8 cellular contexts compared by ENCODE assay signal in the genomic region with DNA sequence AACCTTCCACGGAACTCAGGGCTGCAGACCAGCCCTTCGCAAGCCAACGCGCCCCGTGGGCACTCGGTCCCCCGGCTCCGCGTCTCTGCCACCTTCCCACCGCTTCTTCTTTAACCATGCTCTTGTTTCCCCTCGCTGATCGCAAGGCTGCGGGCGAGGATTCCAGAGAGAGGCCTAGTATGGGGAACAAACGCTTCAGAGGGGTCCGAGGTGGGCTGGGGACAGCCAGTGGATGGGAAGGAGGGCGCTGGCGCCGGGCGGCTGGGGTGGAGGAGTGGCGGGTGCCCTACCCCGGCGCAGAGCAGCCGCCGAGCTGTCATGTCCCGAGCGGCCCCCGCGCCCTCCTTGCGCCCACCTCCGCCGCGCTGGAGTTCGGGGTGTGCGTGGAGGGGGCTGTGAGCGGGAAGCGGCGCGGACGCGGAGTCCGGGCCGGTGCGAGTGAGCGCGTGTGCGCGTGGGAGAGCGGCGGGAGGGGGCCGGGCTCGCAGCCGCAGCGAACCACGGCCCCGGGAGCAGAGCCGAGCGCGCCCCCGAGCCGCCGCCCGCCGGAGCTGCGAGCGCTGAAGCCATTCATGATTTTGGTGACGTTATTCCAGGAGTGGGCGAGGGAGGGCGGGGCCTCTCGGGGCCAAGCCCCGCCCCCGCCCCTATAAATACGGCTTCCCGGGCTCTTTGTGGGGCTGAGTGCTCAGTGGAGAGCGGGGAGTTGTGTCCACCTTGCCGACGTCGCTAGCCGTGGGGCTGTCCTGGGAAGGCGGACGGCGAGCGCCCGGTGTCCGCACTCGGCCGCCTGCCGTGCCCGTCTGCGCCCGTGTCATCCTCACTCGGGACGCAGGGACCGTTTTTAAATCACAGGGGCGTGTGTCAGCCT. TPM values are rescaled to one million over a fixed set of nuclear protein-coding genes. Genes with fewer than 3 reads are reported as not detected.
A peak's percentile ranks its signal among the peaks of the same experiment; 100 is the strongest.
DNase-seq lines count a peak whose midpoint lies in the region; ATAC-seq and TF ChIP-seq lines count a peak whose summit lies in the region.

A gene (plus strand): TSS at position 680 of the 871 bp plus-strand sequence. CDS start 205 bp downstream, outside the sequence.

- H3K27ac ChIP-seq in adipose tissue (ENCODE audit: low read depth, low read length), result peak within 1 kb of the TSS; percentile 41
- peak within 1 kb of the TSS; percentile 87 for H3K27ac ChIP-seq in upper lobe of right lung

- peak within 1 kb of the TSS; percentile 89 for H3K27ac Mint-ChIP-seq in progenitor cell of endocrine pancreas

- no peaks in the 10 kb centered on the region for H3K9me3 Mint-ChIP-seq in progenitor cell of endocrine pancreas (ENCODE audit: low read depth)

- intact Hi-C loops in left cardiac atrium (cut with DNase I) (loop anchor here in 1 of 2 donors (10.0 kb wide), 2 partner anchors 114 to 214 kb away; a partner anchor contains a TSS), upper lobe of right lung (cut with DNase I) (loop anchor here (10.0 kb wide), 1 partner anchor 134 kb away; no protein-coding TSS in a partner anchor)

- ATAC-seq in GM21576 (IDR thresholded peaks at IDR 0.05; ENCODE audit: unreplicated experiment), result peak; percentile 48
- peak; percentile 82 to 84 for ATAC-seq in left cardiac atrium
- ATAC-seq in upper lobe of right lung, result peak; percentile 85

- no peaks in the 10 kb centered on the region for H3K27me3 ChIP-seq in upper lobe of right lung

- H3K4me3 ChIP-seq in upper lobe of right lung, result peak within 1 kb of the TSS; percentile 73

- TF ChIP-seq CTCF in progenitor cell of endocrine pancreas (IDR thresholded peaks at IDR 0.05; ENCODE audit: unreplicated experiment) (no peak), upper lobe of right lung (IDR thresholded peaks at IDR 0.05) (no peak)

- peaks cover 27% of the 10 kb centered on the region for H3K4me1 ChIP-seq in upper lobe of right lung

- peaks cover 37% of the 10 kb centered on the region for H3K27me3 Mint-ChIP-seq in progenitor cell of endocrine pancreas

- H3K4me3 Mint-ChIP-seq in progenitor cell of endocrine pancreas (ENCODE audit: low read depth), result peak within 1 kb of the TSS; percentile 85

- DNase-seq in DMS114 treated with DMSO at 0.1 percent for 48 hours (lab: John Stamatoyannopoulos, UW; ENCODE audit: unreplicated experiment) (peak; percentile 20), LHCN-M2 (ENCODE audit: low read depth) (peak; percentile 86), T-helper 1 cell (peak; percentile 84 to 90 (median 89)), left cardiac atrium (peak; percentile 87), progenitor cell of endocrine pancreas (ENCODE audit: low spot score, unreplicated experiment) (peak; percentile 86), upper lobe of right lung (peak; percentile 89)

- H3K4me1 Mint-ChIP-seq in progenitor cell of endocrine pancreas (ENCODE audit: low read depth), result peaks cover 22% of the 10 kb centered on the region

- peaks cover 6% of the 10 kb centered on the region for H3K36me3 Mint-ChIP-seq in progenitor cell of endocrine pancreas (ENCODE audit: insufficient read depth)

- H3K9me3 ChIP-seq in upper lobe of right lung, result no peaks in the 10 kb centered on the region

- 0 to 9% (median 1%) methylated on average over 80 to 95 of the region's 95 CpGs for WGBS in adipose tissue, 3 donors

- peaks cover 19% of the 10 kb centered on the region for H3K36me3 ChIP-seq in upper lobe of right lung

RNA-seq across cellular contexts. Expression of the gene that starts here (rescaled TPM):
- total RNA-seq in LHCN-M2 (2014; rRNA removed), result 49.2 and 71.0 TPM in 2 replicates
- polyA plus RNA-seq in LHCN-M2 (2012), result 32.6 TPM
- 10 to 100 TPM in 2 of 3 donors, 1 to 10 TPM in 1; 4.8 to 15.6 (median 12.2) TPM for polyA plus RNA-seq in adipose tissue
- 10 to 100 TPM; 14.6 to 19.1 TPM for total RNA-seq in left cardiac atrium
- total RNA-seq in progenitor cell of endocrine pancreas, result 62.3 and 80.5 TPM in 2 replicates
- total RNA-seq in upper lobe of right lung, result 272 TPM

Comparison
In these comparisons a context has a peak if more than half of its experiments do, and no peak if none do; other contexts are left out.
1. Peak in every context shown above with its lines: DNase-seq, ATAC-seq, H3K4me3 ChIP-seq and H3K27ac ChIP-seq.
2. DNase-seq: peak in every context shown above with its lines; median percentile 89 in T-helper 1 cell; 89 in upper lobe of right lung; 87 in left cardiac atrium; 86 in LHCN-M2; 86 in progenitor cell of endocrine pancreas; 20 in DMS114 treated with DMSO at 0.1 percent for 48 hours.